12 cellular contexts compared by ENCODE assay signal in the genomic region with DNA sequence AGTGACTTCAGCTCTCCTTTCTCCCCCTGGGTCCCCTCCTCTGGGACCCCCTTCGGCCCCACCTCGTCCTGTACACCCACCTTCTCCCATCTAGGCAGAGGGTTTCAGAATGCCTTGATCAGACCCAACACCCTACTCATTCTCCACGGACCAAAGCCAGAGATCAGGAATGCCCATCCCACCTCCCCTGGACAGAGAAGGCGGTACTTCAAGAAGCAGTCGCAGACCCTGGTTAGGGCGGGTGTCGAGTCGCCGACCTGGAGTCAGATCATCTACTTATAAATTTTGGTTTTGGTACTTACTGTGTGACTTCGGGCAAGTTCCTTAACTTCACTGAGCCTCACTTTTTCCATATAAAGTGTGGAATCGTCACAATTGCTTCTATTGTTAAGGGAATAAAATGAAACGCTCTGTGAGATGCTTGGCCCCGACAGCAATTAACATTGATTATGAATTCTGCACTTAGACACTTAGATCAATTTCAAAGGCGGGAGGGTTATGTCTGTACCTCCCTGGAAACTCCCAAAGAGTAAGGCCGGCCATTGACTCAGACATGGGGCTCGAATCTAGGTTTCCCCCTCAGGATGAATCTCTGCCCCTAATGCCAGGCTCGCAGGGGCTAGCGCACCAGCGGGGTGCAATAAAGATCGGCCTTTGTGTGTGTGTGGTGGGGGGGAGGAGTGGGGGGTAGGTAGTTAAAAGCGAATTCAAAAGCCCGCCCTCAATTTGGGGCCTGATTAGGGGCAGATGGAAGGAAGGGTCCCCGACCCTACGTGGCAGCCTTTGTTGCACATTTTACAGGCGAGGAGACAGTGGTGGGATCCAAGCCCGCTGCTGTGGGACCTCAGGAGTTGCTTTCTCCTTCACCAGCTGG.
"Had no signal": no experiment of that assay in that cellular context is flagged by ENCODE, and none has a peak within 500 bp of the region (broad histone marks: within the 10 kb centered on the region; RNA-seq: fewer than 3 reads in every experiment).

No MANE protein-coding gene starts in this region.

- DNase-seq: activated CD4-positive, alpha-beta T cell treated with anti-CD3 and anti-CD28 coated beads, Interleukin-2, amount 50 U/mL, for 4 hours; activated gamma-delta T cell; activated T-cell treated with anti-CD3 and anti-CD28 coated beads, Interleukin-2, amount 50 U/mL, for 4 hours; effector CD4-positive, alpha-beta T cell; gastrocnemius medialis; kidney glomerular epithelial cell; stimulated activated CD4-positive, alpha-beta T cell treated with anti-CD3 and anti-CD28 coated beads, Interleukin-4, amount 100 ng/mL, for 1 hour; stimulated activated CD8-positive, alpha-beta memory T cell treated with anti-CD3 and anti-CD28 coated beads, Interleukin-4, amount 100 ng/mL, for 48 hours; T-helper 2 cell; testis had no signal

- H3K4me3 ChIP-seq: gastrocnemius medialis, testis had no signal

- H3K27ac ChIP-seq: epithelial cell of prostate, gastrocnemius medialis, testis had no signal

- H3K36me3 ChIP-seq: gastrocnemius medialis had no signal

- ATAC-seq: activated T-cell treated with anti-CD3 and anti-CD28 coated beads, Interleukin-2, amount 50 U/mL, for 4 hours; gastrocnemius medialis had no signal

- H3K27ac Mint-ChIP-seq: stimulated activated naive CD8-positive, alpha-beta T cell treated with anti-CD3 and anti-CD28 coated beads, Interleukin-15, Interleukin-2, amounts not matched to agents 100 ng/mL and 50 ng/mL, for 24 hours had no signal

- H3K27me3 ChIP-seq: testis had no signal

- H3K9me3 ChIP-seq: gastrocnemius medialis, testis had no signal

- H3K9me3 Mint-ChIP-seq: activated T-cell treated with anti-CD3 and anti-CD28 coated beads, Interleukin-2, amount 50 U/mL, for 4 hours; stimulated activated naive CD8-positive, alpha-beta T cell treated with anti-CD3 and anti-CD28 coated beads, Interleukin-15, Interleukin-2, amounts not matched to agents 100 ng/mL and 50 ng/mL, for 24 hours had no signal

- H3K4me3 Mint-ChIP-seq: activated T-cell treated with anti-CD3 and anti-CD28 coated beads, Interleukin-2, amount 50 U/mL, for 4 hours; stimulated activated naive CD8-positive, alpha-beta T cell treated with anti-CD3 and anti-CD28 coated beads, Interleukin-15, Interleukin-2, amounts not matched to agents 100 ng/mL and 50 ng/mL, for 24 hours had no signal
